22 cellular contexts compared by ENCODE assay signal in genomic region chr20:20435453-20435852, GRCh38.
DNase-seq lines count a peak whose midpoint lies in the region; ATAC-seq, FAIRE-seq and TF ChIP-seq lines count a peak whose summit lies in the region.
"Had no signal": no experiment of that assay in that cellular context is flagged by ENCODE, and none has a peak within 500 bp of the region (broad histone marks: within the 10 kb centered on the region; RNA-seq: fewer than 3 reads in every experiment).

No MANE protein-coding gene starts in this region.

- H3K27me3 Mint-ChIP-seq in activated CD8-positive, alpha-beta T cell treated with anti-CD3 and anti-CD28 coated beads for 36 hours, result no peaks in the 10 kb centered on the region
- no peaks in the 10 kb centered on the region for H3K27me3 Mint-ChIP-seq in activated CD8-positive, alpha-beta T cell treated with anti-CD3 and anti-CD28 coated beads, Interleukin-2, amount 10 ng/mL, durations not matched to agents 7 days and 5 days (ENCODE audit: low read depth)
- H3K27me3 Mint-ChIP-seq: IgD-negative memory B cell, memory B cell had no signal

- no peak overlapping the region for H3K23ac ChIP-seq in IMR-90 (ENCODE audit: low read depth, low read length)
- H3K23ac ChIP-seq in H1 (ENCODE audit: insufficient read length), result no peak overlapping the region

- H3K4me1 ChIP-seq in IMR-90 (ENCODE audit: control insufficient read depth, insufficient read depth, low read length) (no peaks in the 10 kb centered on the region), H1 (replicated peaks in 1 of 4; ENCODE audit: control insufficient read depth in 3 of 4, insufficient read depth in 4 of 4, low read length in 3 of 4) (no peaks in the 10 kb centered on the region; a peak in 2 of 7 replicates)
- H3K4me1 ChIP-seq: breast epithelium, HAP-1, sigmoid colon had no signal

- no peaks in the 10 kb centered on the region for H3K9me3 Mint-ChIP-seq in activated CD8-positive, alpha-beta T cell treated with anti-CD3 and anti-CD28 coated beads for 36 hours
- H3K9me3 Mint-ChIP-seq in activated CD8-positive, alpha-beta T cell treated with anti-CD3 and anti-CD28 coated beads, Interleukin-2, amount 10 ng/mL, durations not matched to agents 7 days and 5 days (ENCODE audit: insufficient read depth), result no peaks in the 10 kb centered on the region
- H3K9me3 Mint-ChIP-seq: IgD-negative memory B cell, memory B cell, nephron progenitor cell had no signal

- no peak for TF ChIP-seq CTCF in activated CD8-positive, alpha-beta T cell treated with anti-CD3 and anti-CD28 coated beads for 36 hours (IDR thresholded peaks at IDR 0.05)
- no peak for TF ChIP-seq CTCF in IMR-90 (conservative IDR thresholded peaks at IDR 0.05; ENCODE audit: low read depth, low read length)
- TF ChIP-seq CTCF in H1 (IDR thresholded peaks at IDR 0.05; ENCODE audit: control extremely low read depth in 1 of 3, insufficient read depth in 1 of 3, low read depth in 1 of 3, low read length in 3 of 3), result peak; percentile 18 to 34 (median 32); a peak in 3 of 4 replicates

- WGBS in IMR-90 (ENCODE audit: extremely low coverage in 2 of 2, insufficient read length in 1 of 2), 2 experiments, result 60% methylated on average over 2 of the region's 6 CpGs; no CpG with 5 or more reads in 1 of the 2 experiments
- 82% methylated on average over 6 of the region's 6 CpGs; no CpG with 5 or more reads in 1 of the 2 experiments for WGBS in H1 (ENCODE audit: extremely low coverage in 1 of 2, insufficient coverage in 1 of 2, insufficient read length in 1 of 2, insufficient replicate concordance in 2 of 2, low coverage in 1 of 2, low lambda C conversion rate in 2 of 2, missing lambda C conversion rate in 1 of 2), 2 experiments

- TF ChIP-seq EP300 in H1 (IDR thresholded peaks at IDR 0.05; ENCODE audit: borderline replicate concordance in 1 of 2, low read depth in 2 of 2, low read length in 2 of 2), result no peak

- H3K18ac ChIP-seq in IMR-90 (ENCODE audit: low read depth, low read length), result no peak overlapping the region
- H3K18ac ChIP-seq in H1 (ENCODE audit: extremely low read depth, low read length), result no peak overlapping the region

- H3K4me3 Mint-ChIP-seq in activated CD8-positive, alpha-beta T cell treated with anti-CD3 and anti-CD28 coated beads for 36 hours, result no peak overlapping the region
- no peak overlapping the region for H3K4me3 Mint-ChIP-seq in activated CD8-positive, alpha-beta T cell treated with anti-CD3 and anti-CD28 coated beads, Interleukin-2, amount 10 ng/mL, durations not matched to agents 7 days and 5 days
- H3K4me3 Mint-ChIP-seq: IgD-negative memory B cell, memory B cell, nephron progenitor cell had no signal

- H2AFZ ChIP-seq in IMR-90 (replicated peaks; ENCODE audit: low read length, poor library complexity) (no peak overlapping the region), H1 (ENCODE audit: low read length) (no peak overlapping the region)

- dilution Hi-C loops in IMR-90 (cut with HindIII; ENCODE audit: low sequenced_read_pairs, unreplicated experiment), result no loop called here

- TF ChIP-seq RAD21 in IMR-90 (IDR thresholded peaks at IDR 0.05; ENCODE audit: low read length) (no peak), H1 (IDR thresholded peaks at IDR 0.05 in 1 of 2, conservative IDR thresholded peaks at IDR 0.05 in 1 of 2; ENCODE audit: low read depth in 2 of 2, low read length in 2 of 2) (peak; percentile 25 to 48; a peak in 3 of 4 replicates)

- no peaks in the 10 kb centered on the region for H3K9me1 ChIP-seq in IMR-90 (ENCODE audit: insufficient read depth, low read length)

- H2BK12ac ChIP-seq in H1 (ENCODE audit: low read depth, low read length), result no peak overlapping the region

- CTCF ChIA-PET in activated CD8-positive, alpha-beta T cell treated with anti-CD3 and anti-CD28 coated beads for 36 hours (lab: Charles Lee), result no interaction called here
- CTCF ChIA-PET in activated CD8-positive, alpha-beta T cell treated with anti-CD3 and anti-CD28 coated beads, Interleukin-2, amount 10 ng/mL, durations not matched to agents 7 days and 5 days (lab: Charles Lee), result no interaction called here
- CTCF ChIA-PET in IMR-90 (lab: Yijun Ruan, JAX) (no interaction called here), H1 (lab: Charles Lee; ENCODE audit: partially characterized antibody) (interaction anchor here (0.6 to 2.1 kb wide), 12 partner anchors 10 to 227 kb away, joined by 3 to 8 read pairs (median 3); no protein-coding TSS in a partner anchor)

- H4K5ac ChIP-seq in IMR-90 (ENCODE audit: low read depth, low read length) (no peak overlapping the region), H1 (ENCODE audit: insufficient read length, low read depth, low read length) (no peak overlapping the region)

- no peaks in the 10 kb centered on the region for H3K23me2 ChIP-seq in H1 (ENCODE audit: low read depth, low read length)

- H3K27me3 ChIP-seq in IMR-90 (ENCODE audit: control insufficient read depth, insufficient read depth, low read length) (no peaks in the 10 kb centered on the region), H1 (replicated peaks in 1 of 4; ENCODE audit: control insufficient read depth in 3 of 4, extremely low read depth in 1 of 4, insufficient read depth in 3 of 4, low read length in 3 of 4) (no peaks in the 10 kb centered on the region)
- H3K27me3 ChIP-seq: breast epithelium, sigmoid colon had no signal

- H3K9ac ChIP-seq in IMR-90 (ENCODE audit: low read depth, low read length) (no peak overlapping the region), H1 (replicated peaks in 1 of 4; ENCODE audit: extremely low read depth in 1 of 4, low read depth in 3 of 4, low read length in 3 of 4) (no peak overlapping the region)

- ATAC-seq in activated CD8-positive, alpha-beta T cell treated with anti-CD3 and anti-CD28 coated beads for 36 hours, result no peak
- ATAC-seq in activated CD8-positive, alpha-beta T cell treated with anti-CD3 and anti-CD28 coated beads, Interleukin-2, amount 10 ng/mL, durations not matched to agents 7 days and 5 days, result no peak
- ATAC-seq in IMR-90 (ENCODE audit: low read depth), result 0 out of 2 replicates have a peak, but pooled peaks have one; percentile 29
- ATAC-seq in GM19328 (IDR thresholded peaks at IDR 0.05; ENCODE audit: unreplicated experiment), result no peak
- no peak for ATAC-seq in HG03571 (IDR thresholded peaks at IDR 0.05; ENCODE audit: unreplicated experiment)
- ATAC-seq: activated CD4-positive, CD25-positive, alpha-beta regulatory T cell treated with anti-CD3 and anti-CD28 coated beads, Interleukin-2, amount 50 U/mL, for 24 hours had no signal

- H4K20me1 ChIP-seq in IMR-90 (ENCODE audit: insufficient read depth, low read length) (no peaks in the 10 kb centered on the region), H1 (replicated peaks in 1 of 2; ENCODE audit: control insufficient read depth in 1 of 2, insufficient read depth in 2 of 2, low read length in 2 of 2) (no peaks in the 10 kb centered on the region)

- DNase-seq in activated CD8-positive, alpha-beta T cell treated with anti-CD3 and anti-CD28 coated beads for 36 hours, result peak; percentile 8
- DNase-seq in activated CD8-positive, alpha-beta T cell treated with anti-CD3 and anti-CD28 coated beads, Interleukin-2, amount 10 ng/mL, durations not matched to agents 7 days and 5 days, result no peak
- DNase-seq in IMR-90, result no peak
- no peak for DNase-seq in H1 (ENCODE audit: low read depth in 1 of 2, low spot score in 2 of 2)
- DNase-seq in retina, result peak; percentile 19
- no peak for DNase-seq in stimulated activated CD4-positive, alpha-beta T cell treated with anti-CD3 and anti-CD28 coated beads, Interleukin-12 subunit alpha, Interleukin-12 subunit beta, amount 100 ng/mL, for 4 hours
- DNase-seq: activated CD8-positive, alpha-beta memory T cell treated with anti-CD3 and anti-CD28 coated beads, Interleukin-2, amount 50 U/mL, for 48 hours; activated naive CD4-positive, alpha-beta T cell treated with anti-CD3 and anti-CD28 coated beads, Interleukin-2, amount 50 U/mL, for 16 hours; effector CD4-positive, alpha-beta T cell; NCI-H1105 treated with DMSO at 0.1 percent for 48 hours; NCI-H510A treated with DMSO at 0.1 percent for 48 hours; nephron progenitor cell; sigmoid colon; stimulated activated CD4-positive, alpha-beta T cell treated with anti-CD3 and anti-CD28 coated beads, Interleukin-4, amount 100 ng/mL, for 1 hour; T-helper 2 cell had no signal

- H3K27ac ChIP-seq in IMR-90 (ENCODE audit: insufficient read depth, low read length), result no peak overlapping the region
- no peak overlapping the region for H3K27ac ChIP-seq in H1 (ENCODE audit: low read depth, low read length)
- H3K27ac ChIP-seq: breast epithelium, sigmoid colon had no signal

- no peak overlapping the region for H2BK5ac ChIP-seq in IMR-90 (ENCODE audit: low read depth, low read length, poor library complexity, severe bottlenecking)
- no peak overlapping the region for H2BK5ac ChIP-seq in H1 (ENCODE audit: low read depth, low read length)

- no peaks in the 10 kb centered on the region for H3K4me1 Mint-ChIP-seq in activated CD8-positive, alpha-beta T cell treated with anti-CD3 and anti-CD28 coated beads for 36 hours (ENCODE audit: low read depth)
- no peaks in the 10 kb centered on the region for H3K4me1 Mint-ChIP-seq in activated CD8-positive, alpha-beta T cell treated with anti-CD3 and anti-CD28 coated beads, Interleukin-2, amount 10 ng/mL, durations not matched to agents 7 days and 5 days (ENCODE audit: low read depth)
- H3K4me1 Mint-ChIP-seq: memory B cell, nephron progenitor cell had no signal

- no peak overlapping the region for H2BK15ac ChIP-seq in IMR-90 (ENCODE audit: low read depth, low read length)
- no peak overlapping the region for H2BK15ac ChIP-seq in H1 (ENCODE audit: low read length)

- in situ Hi-C loops in IMR-90 (cut with MboI; ENCODE audit: low sequenced_read_pairs), result no loop called here

- H2BK20ac ChIP-seq in IMR-90 (ENCODE audit: low read depth, low read length), result no peak overlapping the region
- H2BK20ac ChIP-seq in H1 (ENCODE audit: low read length), result no peak overlapping the region

- POLR2A ChIA-PET in activated CD8-positive, alpha-beta T cell treated with anti-CD3 and anti-CD28 coated beads for 36 hours (lab: Charles Lee), result no interaction called here
- POLR2A ChIA-PET in activated CD8-positive, alpha-beta T cell treated with anti-CD3 and anti-CD28 coated beads, Interleukin-2, amount 10 ng/mL, durations not matched to agents 7 days and 5 days (lab: Charles Lee), result no interaction called here
- POLR2A ChIA-PET in IMR-90 (lab: Charles Lee; ENCODE audit: unreplicated experiment), result no interaction called here
- POLR2A ChIA-PET in H1 (lab: Charles Lee; ENCODE audit: partially characterized antibody), result no interaction called here

- H3K9me3 ChIP-seq in IMR-90 (ENCODE audit: control insufficient read depth, insufficient read depth, low read length) (no peaks in the 10 kb centered on the region), H1 (ENCODE audit: insufficient read depth in 2 of 2, low read depth in 1 of 2, low read length in 1 of 2) (no peaks in the 10 kb centered on the region)
- H3K9me3 ChIP-seq: breast epithelium, HAP-1, sigmoid colon had no signal

- H4K8ac ChIP-seq in IMR-90 (ENCODE audit: low read depth in 2 of 2, low read length in 2 of 2) (no peak overlapping the region), H1 (ENCODE audit: extremely low read depth, insufficient read depth, low read length) (no peak overlapping the region)

- H2AK9ac ChIP-seq in IMR-90 (replicated peaks; ENCODE audit: low read depth, low read length, poor library complexity), result no peak overlapping the region

- TF ChIP-seq POLR2A in IMR-90 (IDR thresholded peaks at IDR 0.05; ENCODE audit: low read depth, low read length) (no peak), H1 (IDR thresholded peaks at IDR 0.05; ENCODE audit: control extremely low read depth in 1 of 2, low read depth in 2 of 2, low read length in 2 of 2) (no peak)

- H3K4me2 ChIP-seq in IMR-90 (ENCODE audit: low read depth, low read length) (no peak overlapping the region), H1 (ENCODE audit: insufficient read depth in 1 of 2, low read depth in 2 of 2, low read length in 2 of 2) (no peak overlapping the region)

- FAIRE-seq in H1 (lab: Jason Lieb, UNC), result peak; percentile 13

- H3K36me3 Mint-ChIP-seq in activated CD8-positive, alpha-beta T cell treated with anti-CD3 and anti-CD28 coated beads for 36 hours (ENCODE audit: low read depth), result no peaks in the 10 kb centered on the region
- no peaks in the 10 kb centered on the region for H3K36me3 Mint-ChIP-seq in activated CD8-positive, alpha-beta T cell treated with anti-CD3 and anti-CD28 coated beads, Interleukin-2, amount 10 ng/mL, durations not matched to agents 7 days and 5 days (ENCODE audit: low read depth)

- H3K4me3 ChIP-seq in IMR-90 (ENCODE audit: insufficient read depth, low read depth, low read length) (no peak overlapping the region), H1 (ENCODE audit: extremely low read depth in 1 of 4, insufficient read depth in 2 of 4, low read depth in 3 of 4, low read length in 4 of 4) (no peak overlapping the region)
- H3K4me3 ChIP-seq: breast epithelium, HAP-1, sigmoid colon had no signal

- H3K79me1 ChIP-seq in IMR-90 (ENCODE audit: low read depth in 1 of 2, low read length in 2 of 2) (no peaks in the 10 kb centered on the region), H1 (ENCODE audit: low read depth, low read length) (no peaks in the 10 kb centered on the region; the same call in 1 of the 2 replicates)

- H3K4ac ChIP-seq in IMR-90 (ENCODE audit: low read depth, low read length) (no peak overlapping the region), H1 (replicated peaks; ENCODE audit: insufficient read length, low read depth, low read length) (no peak overlapping the region)

- no peak overlapping the region for H2BK120ac ChIP-seq in IMR-90 (ENCODE audit: low read depth, low read length)
- no peak overlapping the region for H2BK120ac ChIP-seq in H1 (replicated peaks; ENCODE audit: low read depth, low read length)

- no peak overlapping the region for H2AK5ac ChIP-seq in IMR-90 (ENCODE audit: low read depth, low read length)
- no peak overlapping the region for H2AK5ac ChIP-seq in H1 (ENCODE audit: low read depth, low read length)

- H4K91ac ChIP-seq in IMR-90 (ENCODE audit: insufficient read depth, low read depth, low read length), result no peak overlapping the region
- H4K91ac ChIP-seq in H1 (replicated peaks; ENCODE audit: insufficient read length, low read length), result no peak overlapping the region

- H3K79me2 ChIP-seq in H1 (ENCODE audit: control insufficient read depth in 1 of 2, insufficient read depth in 2 of 2, low read length in 2 of 2), result no peaks in the 10 kb centered on the region

- H3K27ac Mint-ChIP-seq in activated CD8-positive, alpha-beta T cell treated with anti-CD3 and anti-CD28 coated beads for 36 hours, result no peak overlapping the region
- H3K27ac Mint-ChIP-seq in activated CD8-positive, alpha-beta T cell treated with anti-CD3 and anti-CD28 coated beads, Interleukin-2, amount 10 ng/mL, durations not matched to agents 7 days and 5 days, result no peak overlapping the region
- H3K27ac Mint-ChIP-seq: memory B cell had no signal

- intact Hi-C loops in activated CD8-positive, alpha-beta T cell treated with anti-CD3 and anti-CD28 coated beads for 36 hours (cut with micrococcal nuclease), result no loop called here
- intact Hi-C loops in IMR-90 (cut with micrococcal nuclease), result no loop called here

- H3K36me3 ChIP-seq in IMR-90 (ENCODE audit: control insufficient read depth, insufficient read depth, low read length) (no peaks in the 10 kb centered on the region), H1 (ENCODE audit: control insufficient read depth in 2 of 4, insufficient read depth in 4 of 4, low read length in 3 of 4) (no peaks in the 10 kb centered on the region)
- H3K36me3 ChIP-seq: breast epithelium, HAP-1, sigmoid colon had no signal

- H3K56ac ChIP-seq in IMR-90 (ENCODE audit: extremely low read depth, insufficient read depth, low read length) (no peak overlapping the region), H1 (replicated peaks; ENCODE audit: insufficient read length, low read depth, low read length) (no peak overlapping the region)

- H3K14ac ChIP-seq in IMR-90 (replicated peaks; ENCODE audit: low read depth, low read length), result no peak overlapping the region
- no peak overlapping the region for H3K14ac ChIP-seq in H1 (ENCODE audit: insufficient read length)

- BruUV-seq in IMR-90 (replicated peaks; lab: Mats Ljungman, UMichigan), result no TSS peak

Comparison
In these comparisons a context has a peak if more than half of its experiments do, and no peak if none do; other contexts are left out.
1. DNase-seq: peak in activated CD8-positive, alpha-beta T cell treated with anti-CD3 and anti-CD28 coated beads for 36 hours (single experiment) and retina (single experiment); none in activated CD8-positive, alpha-beta T cell treated with anti-CD3 and anti-CD28 coated beads, Interleukin-2, amount 10 ng/mL, durations not matched to agents 7 days and 5 days (single experiment), IMR-90 (single experiment), H1 (0 of 2) and stimulated activated CD4-positive, alpha-beta T cell treated with anti-CD3 and anti-CD28 coated beads, Interleukin-12 subunit alpha, Interleukin-12 subunit beta, amount 100 ng/mL, for 4 hours (single experiment).
2. CTCF ChIP-seq: peak in H1 (3 of 3); none in activated CD8-positive, alpha-beta T cell treated with anti-CD3 and anti-CD28 coated beads for 36 hours (single experiment) and IMR-90 (single experiment).